ENCODE assay signal across 3 cellular contexts in the genomic region with DNA sequence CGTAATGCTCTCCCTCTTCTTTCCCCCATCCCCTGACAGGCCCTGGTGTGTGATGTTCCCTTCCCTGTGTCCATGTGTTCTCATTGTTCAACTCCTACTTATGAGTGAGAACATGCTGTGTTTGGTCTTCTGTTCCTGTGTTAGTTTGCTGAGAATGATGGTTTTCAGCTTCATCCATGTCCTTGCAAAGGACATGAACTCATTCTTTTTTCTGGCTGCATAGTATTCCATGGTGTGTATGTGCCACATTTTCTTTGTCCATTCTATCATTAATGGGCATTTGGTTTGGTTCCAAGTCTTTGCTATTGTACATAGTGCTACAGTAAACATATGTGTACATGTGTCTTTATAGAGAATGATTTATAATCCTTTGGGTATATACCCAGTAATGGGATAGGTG.
A peak's percentile ranks its signal among the peaks of the same experiment; 100 is the strongest.
TF ChIP-seq lines count a peak whose summit lies in the region.

No MANE protein-coding gene starts in this region.

TF ChIP-seq in HEK293, 187 proteins besides CTCF, POLR2A, EP300 and RAD21:
- peak; percentile 88 for TF ChIP-seq ZNF146 (tag by site-specific recombination; IDR thresholded peaks at IDR 0.05)
- TF ChIP-seq, protein P1, sequence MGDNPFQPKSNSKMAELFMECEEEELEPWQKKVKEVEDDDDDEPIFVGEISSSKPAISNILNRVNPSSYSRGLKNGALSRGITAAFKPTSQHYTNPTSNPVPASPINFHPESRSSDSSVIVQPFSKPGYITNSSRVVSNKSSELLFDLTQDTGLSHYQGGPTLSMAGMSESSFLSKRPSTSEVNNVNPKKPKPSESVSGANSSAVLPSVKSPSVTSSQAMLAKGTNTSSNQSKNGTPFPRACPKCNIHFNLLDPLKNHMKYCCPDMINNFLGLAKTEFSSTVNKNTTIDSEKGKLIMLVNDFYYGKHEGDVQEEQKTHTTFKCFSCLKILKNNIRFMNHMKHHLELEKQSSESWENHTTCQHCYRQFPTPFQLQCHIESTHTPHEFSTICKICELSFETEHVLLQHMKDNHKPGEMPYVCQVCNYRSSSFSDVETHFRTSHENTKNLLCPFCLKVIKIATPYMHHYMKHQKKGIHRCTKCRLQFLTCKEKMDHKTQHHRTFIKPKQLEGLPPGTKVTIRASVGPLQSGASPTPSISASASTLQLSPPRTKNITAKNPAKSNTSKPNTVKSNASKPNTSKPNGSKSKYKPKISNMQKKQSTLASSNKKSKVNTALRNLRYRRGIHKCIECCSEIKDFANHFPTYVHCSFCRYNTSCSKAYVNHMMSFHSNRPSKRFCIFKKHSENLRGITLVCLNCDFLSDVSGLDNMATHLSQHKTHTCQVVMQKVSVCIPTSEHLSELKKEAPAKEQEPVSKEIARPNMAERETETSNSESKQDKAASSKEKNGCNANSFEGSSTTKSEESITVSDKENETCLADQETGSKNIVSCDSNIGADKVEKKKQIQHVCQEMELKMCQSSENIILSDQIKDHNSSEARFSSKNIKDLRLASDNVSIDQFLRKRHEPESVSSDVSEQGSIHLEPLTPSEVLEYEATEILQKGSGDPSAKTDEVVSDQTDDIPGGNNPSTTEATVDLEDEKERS (tag by site-specific recombination; IDR thresholded peaks at IDR 0.05) = peak; percentile 54; the same call in 1 of the 2 replicates
- TF ChIP-seq, protein P2, sequence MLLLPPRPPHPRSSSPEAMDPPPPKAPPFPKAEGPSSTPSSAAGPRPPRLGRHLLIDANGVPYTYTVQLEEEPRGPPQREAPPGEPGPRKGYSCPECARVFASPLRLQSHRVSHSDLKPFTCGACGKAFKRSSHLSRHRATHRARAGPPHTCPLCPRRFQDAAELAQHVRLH (tag by site-specific recombination; IDR thresholded peaks at IDR 0.05) = peak; percentile 59; the same call in 1 of the 2 replicates

TF ChIP-seq in K562, 482 proteins besides CTCF, POLR2A, EP300 and RAD21:
- peak; percentile 92 for TF ChIP-seq ZNF146 (CRISPR knock-in tag; IDR thresholded peaks at IDR 0.05; ENCODE audit: unreplicated experiment)
- TF ChIP-seq, protein P3, sequence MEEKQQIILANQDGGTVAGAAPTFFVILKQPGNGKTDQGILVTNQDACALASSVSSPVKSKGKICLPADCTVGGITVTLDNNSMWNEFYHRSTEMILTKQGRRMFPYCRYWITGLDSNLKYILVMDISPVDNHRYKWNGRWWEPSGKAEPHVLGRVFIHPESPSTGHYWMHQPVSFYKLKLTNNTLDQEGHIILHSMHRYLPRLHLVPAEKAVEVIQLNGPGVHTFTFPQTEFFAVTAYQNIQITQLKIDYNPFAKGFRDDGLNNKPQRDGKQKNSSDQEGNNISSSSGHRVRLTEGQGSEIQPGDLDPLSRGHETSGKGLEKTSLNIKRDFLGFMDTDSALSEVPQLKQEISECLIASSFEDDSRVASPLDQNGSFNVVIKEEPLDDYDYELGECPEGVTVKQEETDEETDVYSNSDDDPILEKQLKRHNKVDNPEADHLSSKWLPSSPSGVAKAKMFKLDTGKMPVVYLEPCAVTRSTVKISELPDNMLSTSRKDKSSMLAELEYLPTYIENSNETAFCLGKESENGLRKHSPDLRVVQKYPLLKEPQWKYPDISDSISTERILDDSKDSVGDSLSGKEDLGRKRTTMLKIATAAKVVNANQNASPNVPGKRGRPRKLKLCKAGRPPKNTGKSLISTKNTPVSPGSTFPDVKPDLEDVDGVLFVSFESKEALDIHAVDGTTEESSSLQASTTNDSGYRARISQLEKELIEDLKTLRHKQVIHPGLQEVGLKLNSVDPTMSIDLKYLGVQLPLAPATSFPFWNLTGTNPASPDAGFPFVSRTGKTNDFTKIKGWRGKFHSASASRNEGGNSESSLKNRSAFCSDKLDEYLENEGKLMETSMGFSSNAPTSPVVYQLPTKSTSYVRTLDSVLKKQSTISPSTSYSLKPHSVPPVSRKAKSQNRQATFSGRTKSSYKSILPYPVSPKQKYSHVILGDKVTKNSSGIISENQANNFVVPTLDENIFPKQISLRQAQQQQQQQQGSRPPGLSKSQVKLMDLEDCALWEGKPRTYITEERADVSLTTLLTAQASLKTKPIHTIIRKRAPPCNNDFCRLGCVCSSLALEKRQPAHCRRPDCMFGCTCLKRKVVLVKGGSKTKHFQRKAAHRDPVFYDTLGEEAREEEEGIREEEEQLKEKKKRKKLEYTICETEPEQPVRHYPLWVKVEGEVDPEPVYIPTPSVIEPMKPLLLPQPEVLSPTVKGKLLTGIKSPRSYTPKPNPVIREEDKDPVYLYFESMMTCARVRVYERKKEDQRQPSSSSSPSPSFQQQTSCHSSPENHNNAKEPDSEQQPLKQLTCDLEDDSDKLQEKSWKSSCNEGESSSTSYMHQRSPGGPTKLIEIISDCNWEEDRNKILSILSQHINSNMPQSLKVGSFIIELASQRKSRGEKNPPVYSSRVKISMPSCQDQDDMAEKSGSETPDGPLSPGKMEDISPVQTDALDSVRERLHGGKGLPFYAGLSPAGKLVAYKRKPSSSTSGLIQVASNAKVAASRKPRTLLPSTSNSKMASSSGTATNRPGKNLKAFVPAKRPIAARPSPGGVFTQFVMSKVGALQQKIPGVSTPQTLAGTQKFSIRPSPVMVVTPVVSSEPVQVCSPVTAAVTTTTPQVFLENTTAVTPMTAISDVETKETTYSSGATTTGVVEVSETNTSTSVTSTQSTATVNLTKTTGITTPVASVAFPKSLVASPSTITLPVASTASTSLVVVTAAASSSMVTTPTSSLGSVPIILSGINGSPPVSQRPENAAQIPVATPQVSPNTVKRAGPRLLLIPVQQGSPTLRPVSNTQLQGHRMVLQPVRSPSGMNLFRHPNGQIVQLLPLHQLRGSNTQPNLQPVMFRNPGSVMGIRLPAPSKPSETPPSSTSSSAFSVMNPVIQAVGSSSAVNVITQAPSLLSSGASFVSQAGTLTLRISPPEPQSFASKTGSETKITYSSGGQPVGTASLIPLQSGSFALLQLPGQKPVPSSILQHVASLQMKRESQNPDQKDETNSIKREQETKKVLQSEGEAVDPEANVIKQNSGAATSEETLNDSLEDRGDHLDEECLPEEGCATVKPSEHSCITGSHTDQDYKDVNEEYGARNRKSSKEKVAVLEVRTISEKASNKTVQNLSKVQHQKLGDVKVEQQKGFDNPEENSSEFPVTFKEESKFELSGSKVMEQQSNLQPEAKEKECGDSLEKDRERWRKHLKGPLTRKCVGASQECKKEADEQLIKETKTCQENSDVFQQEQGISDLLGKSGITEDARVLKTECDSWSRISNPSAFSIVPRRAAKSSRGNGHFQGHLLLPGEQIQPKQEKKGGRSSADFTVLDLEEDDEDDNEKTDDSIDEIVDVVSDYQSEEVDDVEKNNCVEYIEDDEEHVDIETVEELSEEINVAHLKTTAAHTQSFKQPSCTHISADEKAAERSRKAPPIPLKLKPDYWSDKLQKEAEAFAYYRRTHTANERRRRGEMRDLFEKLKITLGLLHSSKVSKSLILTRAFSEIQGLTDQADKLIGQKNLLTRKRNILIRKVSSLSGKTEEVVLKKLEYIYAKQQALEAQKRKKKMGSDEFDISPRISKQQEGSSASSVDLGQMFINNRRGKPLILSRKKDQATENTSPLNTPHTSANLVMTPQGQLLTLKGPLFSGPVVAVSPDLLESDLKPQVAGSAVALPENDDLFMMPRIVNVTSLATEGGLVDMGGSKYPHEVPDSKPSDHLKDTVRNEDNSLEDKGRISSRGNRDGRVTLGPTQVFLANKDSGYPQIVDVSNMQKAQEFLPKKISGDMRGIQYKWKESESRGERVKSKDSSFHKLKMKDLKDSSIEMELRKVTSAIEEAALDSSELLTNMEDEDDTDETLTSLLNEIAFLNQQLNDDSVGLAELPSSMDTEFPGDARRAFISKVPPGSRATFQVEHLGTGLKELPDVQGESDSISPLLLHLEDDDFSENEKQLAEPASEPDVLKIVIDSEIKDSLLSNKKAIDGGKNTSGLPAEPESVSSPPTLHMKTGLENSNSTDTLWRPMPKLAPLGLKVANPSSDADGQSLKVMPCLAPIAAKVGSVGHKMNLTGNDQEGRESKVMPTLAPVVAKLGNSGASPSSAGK (IDR thresholded peaks at IDR 0.05) = 0 out of 2 replicates have a peak, but pooled peaks have one; percentile 33
- peak; percentile 66; the same call in 1 of the 2 replicates for TF ChIP-seq BCOR (IDR thresholded peaks at IDR 0.05)

TF ChIP-seq in HepG2, 621 proteins besides CTCF, POLR2A, EP300 and RAD21:
- TF ChIP-seq ZMYM3 (CRISPR knock-in tag; IDR thresholded peaks at IDR 0.05) = 0 out of 2 replicates have a peak, but pooled peaks have one; percentile 20
